In the genomic region with DNA sequence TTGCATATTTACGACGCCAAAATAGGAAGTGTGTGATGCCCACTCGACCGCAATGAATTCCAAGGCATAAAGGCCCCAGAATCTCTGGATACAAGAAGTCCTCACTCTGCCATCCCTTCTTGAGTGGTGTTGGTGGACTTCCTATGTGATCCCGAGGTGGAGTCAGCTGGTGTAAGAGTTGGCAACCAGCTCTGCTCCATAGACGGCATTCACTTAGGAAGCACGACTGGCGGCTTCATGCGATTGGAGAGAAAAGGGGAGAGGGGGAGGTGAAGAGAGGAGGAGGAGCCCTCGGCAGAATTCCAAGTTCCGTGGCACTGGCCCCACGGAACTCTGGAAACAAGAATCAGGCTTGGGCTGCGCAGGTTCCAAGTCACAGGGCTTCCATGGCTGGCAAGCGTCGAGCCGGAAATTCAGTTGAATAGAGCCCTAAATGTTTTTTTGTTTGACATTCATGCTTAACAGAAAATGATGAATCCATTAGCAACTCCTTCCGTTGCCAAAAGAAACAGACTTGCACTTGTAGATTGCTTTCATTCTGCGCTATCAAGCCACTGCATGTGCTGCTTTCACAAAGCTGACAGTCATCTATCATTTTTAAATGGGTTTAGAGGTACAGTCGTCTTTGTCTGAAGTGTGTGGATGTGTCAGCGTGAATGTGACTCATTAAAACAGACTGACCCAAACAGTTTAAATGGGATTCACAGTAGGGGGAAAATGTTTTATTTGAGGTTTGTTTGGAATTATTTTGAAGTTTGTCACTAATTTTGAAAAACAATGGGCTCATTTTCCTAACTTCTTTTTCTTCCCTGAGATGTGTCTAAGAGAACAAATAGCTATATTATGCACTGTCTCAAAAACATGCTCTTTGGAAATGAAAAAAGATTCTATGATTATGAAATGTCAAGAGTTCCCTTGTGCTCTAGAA, we compare ENCODE assay signal across 10 cellular contexts.
A peak's percentile ranks its signal among the peaks of the same experiment; 100 is the strongest.
DNase-seq lines count a peak whose midpoint lies in the region; ATAC-seq, FAIRE-seq and TF ChIP-seq lines count a peak whose summit lies in the region.
"Had no signal": no experiment of that assay in that cellular context is flagged by ENCODE, and none has a peak within 500 bp of the region (broad histone marks: within the 10 kb centered on the region; RNA-seq: fewer than 3 reads in every experiment).

No MANE protein-coding gene starts in this region.

- H3F3A ChIP-seq in GM23338 (replicated peaks; ENCODE audit: low read depth) (no peaks in the 10 kb centered on the region), neural cell (ENCODE audit: insufficient read depth, low read length, poor library complexity, severe bottlenecking) (no peaks in the 10 kb centered on the region)

- H3K36me3 ChIP-seq in GM23338 (ENCODE audit: insufficient read depth) = no peaks in the 10 kb centered on the region
- H3K36me3 ChIP-seq in bronchial epithelial cell (ENCODE audit: control insufficient read depth, insufficient read depth, low read length) = no peaks in the 10 kb centered on the region
- H3K36me3 ChIP-seq in neural cell (ENCODE audit: insufficient read depth, low read length) = no peaks in the 10 kb centered on the region

- H3K9me3 Mint-ChIP-seq in GM23338 (no peaks in the 10 kb centered on the region), CD14-positive monocyte (peaks cover 0 to 7% (median 0%) of the 10 kb centered on the region in 7 donors)

- H3K4me3 ChIP-seq in GM23338 (no peak overlapping the region), bronchial epithelial cell (ENCODE audit: low read depth, low read length) (no peak overlapping the region), neural cell (ENCODE audit: low read length) (no peak overlapping the region)

- H4K20me1 ChIP-seq in GM23338 (replicated peaks; ENCODE audit: insufficient read depth) (no peaks in the 10 kb centered on the region), neural cell (ENCODE audit: insufficient read depth) (no peaks in the 10 kb centered on the region)

- TF ChIP-seq POLR2A in GM12891 (IDR thresholded peaks at IDR 0.05; ENCODE audit: low read depth, low read length) = no peak

- H3K27ac Mint-ChIP-seq in GM23338 = no peak overlapping the region
- no peak overlapping the region for H3K27ac Mint-ChIP-seq in CD14-positive monocyte

- intact Hi-C loops in CD14-positive monocyte (cut with micrococcal nuclease) = no loop called here

- H3K27ac ChIP-seq in GM23338 (ENCODE audit: low read depth) = no peak overlapping the region
- no peak overlapping the region for H3K27ac ChIP-seq in neural cell (ENCODE audit: low read length)

- H3K4me1 ChIP-seq in GM23338 (ENCODE audit: insufficient read depth) = no peaks in the 10 kb centered on the region; the same call in 1 of the 2 replicates

- no peak for DNase-seq in GM23338 (ENCODE audit: low spot score)
- peak; percentile 99 for DNase-seq in NCI-H345 (lab: John Stamatoyannopoulos, UW)
- peak; percentile 94 for DNase-seq in bronchial epithelial cell (ENCODE audit: low read depth)
- DNase-seq in CD14-positive monocyte (ENCODE audit: low spot score) = no peak
- no peak for DNase-seq in GM12891 (ENCODE audit: insufficient read length, low spot score)
- no peak for DNase-seq in NOMO-1 treated with DMSO at 0.1 percent for 48 hours (lab: John Stamatoyannopoulos, UW; ENCODE audit: unreplicated experiment)
- DNase-seq: activated CD4-positive, CD25-positive, alpha-beta regulatory T cell; cerebellar nuclear complex had no signal

- TF ChIP-seq RAD21 in neural cell (conservative IDR thresholded peaks at IDR 0.05) = no peak

- peak; percentile 37 for TF ChIP-seq EP300 in neural cell (conservative IDR thresholded peaks at IDR 0.05; ENCODE audit: poor library complexity, severe bottlenecking)

- H3K27me3 ChIP-seq in GM23338 (ENCODE audit: insufficient read depth) (no peaks in the 10 kb centered on the region), bronchial epithelial cell (ENCODE audit: control insufficient read depth, insufficient read depth, low read length) (no peaks in the 10 kb centered on the region), neural cell (ENCODE audit: insufficient read depth, low read depth, low read length) (no peaks in the 10 kb centered on the region)

- no peak overlapping the region for H3K4me2 ChIP-seq in GM23338
- H3K4me2 ChIP-seq in neural cell (ENCODE audit: low read length) = no peak overlapping the region

- H3K4me3 Mint-ChIP-seq in GM23338 (no peak overlapping the region), CD14-positive monocyte (no peak overlapping the region)

- H3K79me2 ChIP-seq in GM23338 (replicated peaks; ENCODE audit: insufficient read depth) (no peaks in the 10 kb centered on the region), neural cell (replicated peaks; ENCODE audit: insufficient read depth, low read length) (no peaks in the 10 kb centered on the region)

- no peaks in the 10 kb centered on the region for H3K27me3 Mint-ChIP-seq in GM23338 (ENCODE audit: insufficient read depth, low read depth, poor library complexity)
- H3K27me3 Mint-ChIP-seq in CD14-positive monocyte (ENCODE audit: low read depth in 3 of 3) = peaks cover 0 to 4% (median under 1%) of the 10 kb centered on the region in 3 donors

- ATAC-seq in GM23338 (no peak), HG03354 (IDR thresholded peaks at IDR 0.05; ENCODE audit: poor library complexity, severe bottlenecking, unreplicated experiment) (no peak)

- FAIRE-seq in bronchial epithelial cell (lab: Jason Lieb, UNC) = no peak
- no peak for FAIRE-seq in GM12891 (lab: Jason Lieb, UNC)

- H3K9ac ChIP-seq in neural cell (ENCODE audit: low read length) = no peak overlapping the region

- H3K36me3 Mint-ChIP-seq in GM23338 (ENCODE audit: low read depth) (no peaks in the 10 kb centered on the region), CD14-positive monocyte (no peaks in the 10 kb centered on the region)

- H2AFZ ChIP-seq in GM23338 (peak overlapping the region; percentile 34; the same call in 1 of the 2 replicates), neural cell (ENCODE audit: low read depth, low read length) (no peak overlapping the region)

- H3K4me1 Mint-ChIP-seq in GM23338 (peaks cover 5% of the 10 kb centered on the region), CD14-positive monocyte (no peaks in the 10 kb centered on the region)

- H3K9me2 ChIP-seq in GM23338 (ENCODE audit: insufficient read depth) = no peaks in the 10 kb centered on the region
- H3K9me2 ChIP-seq in neural cell (ENCODE audit: insufficient read depth, low read length) = no peaks in the 10 kb centered on the region

- TF ChIP-seq CTCF in GM23338 (conservative IDR thresholded peaks at IDR 0.05; ENCODE audit: low read depth in 2 of 2) = no peak
- no peak for TF ChIP-seq CTCF in bronchial epithelial cell (IDR thresholded peaks at IDR 0.05; ENCODE audit: insufficient read depth, low read length, severe bottlenecking)
- TF ChIP-seq CTCF in neural cell (IDR thresholded peaks at IDR 0.05; ENCODE audit: poor library complexity, severe bottlenecking) = no peak
- no peak for TF ChIP-seq CTCF in CD14-positive monocyte (IDR thresholded peaks at IDR 0.05)

- no peaks in the 10 kb centered on the region for H3K9me3 ChIP-seq in neural cell (ENCODE audit: low read length)

TF ChIP-seq in GM23338, 12 proteins besides CTCF, POLR2A, EP300 and RAD21 (continues in another document):
- TF ChIP-seq CREB1 (CRISPR knock-in tag; IDR thresholded peaks at IDR 0.05; ENCODE audit: low read depth) = no peak
- TF ChIP-seq, protein P1, sequence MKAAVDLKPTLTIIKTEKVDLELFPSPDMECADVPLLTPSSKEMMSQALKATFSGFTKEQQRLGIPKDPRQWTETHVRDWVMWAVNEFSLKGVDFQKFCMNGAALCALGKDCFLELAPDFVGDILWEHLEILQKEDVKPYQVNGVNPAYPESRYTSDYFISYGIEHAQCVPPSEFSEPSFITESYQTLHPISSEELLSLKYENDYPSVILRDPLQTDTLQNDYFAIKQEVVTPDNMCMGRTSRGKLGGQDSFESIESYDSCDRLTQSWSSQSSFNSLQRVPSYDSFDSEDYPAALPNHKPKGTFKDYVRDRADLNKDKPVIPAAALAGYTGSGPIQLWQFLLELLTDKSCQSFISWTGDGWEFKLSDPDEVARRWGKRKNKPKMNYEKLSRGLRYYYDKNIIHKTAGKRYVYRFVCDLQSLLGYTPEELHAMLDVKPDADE (IDR thresholded peaks at IDR 0.05) = no peak

TF ChIP-seq in neural cell, 6 proteins besides CTCF, POLR2A, EP300 and RAD21 (continues in another document):
- TF ChIP-seq POLR2AphosphoS5 (IDR thresholded peaks at IDR 0.05) = peak; percentile 7

TF ChIP-seq in GM12891, 5 proteins besides CTCF, POLR2A, EP300 and RAD21:
- TF ChIP-seq SPI1 (IDR thresholded peaks at IDR 0.05; ENCODE audit: low read depth, low read length) (no peak), PAX5 (IDR thresholded peaks at IDR 0.05; ENCODE audit: insufficient read depth, low read length, severe bottlenecking) (no peak), POLR2AphosphoS5 (IDR thresholded peaks at IDR 0.05; ENCODE audit: low read depth, low read length) (no peak), TAF1 (IDR thresholded peaks at IDR 0.05; ENCODE audit: low read depth, low read length) (no peak), POU2F2 (IDR thresholded peaks at IDR 0.05; ENCODE audit: low read depth, low read length) (no peak)

Comparison
In these comparisons a context has a peak if more than half of its experiments do, and no peak if none do; other contexts are left out.
1. DNase-seq: peak in NCI-H345 (single experiment) and bronchial epithelial cell (single experiment); none in GM23338 (single experiment), CD14-positive monocyte (single experiment), GM12891 (single experiment) and NOMO-1 treated with DMSO at 0.1 percent for 48 hours (single experiment).